14 cellular contexts compared by ENCODE assay signal in the genomic region with DNA sequence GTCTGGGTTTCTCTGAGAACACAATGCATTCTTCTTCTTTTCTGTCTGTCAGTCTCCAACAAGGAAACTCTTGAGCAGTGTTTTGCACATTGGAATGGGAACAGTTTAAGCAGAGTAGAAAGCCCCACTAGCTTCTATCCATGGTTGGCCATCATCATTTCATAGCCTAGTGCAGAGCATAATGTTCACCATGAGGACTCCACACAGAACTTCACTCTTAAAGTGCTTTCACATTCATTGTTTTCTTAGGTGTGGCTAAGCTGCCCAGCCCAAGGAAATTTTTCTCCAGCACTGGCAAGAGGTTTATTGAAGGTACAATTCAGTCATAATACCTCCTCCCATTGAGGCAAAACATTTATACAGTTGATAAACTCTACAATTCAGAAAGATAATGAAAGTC.
DNase-seq lines count a peak whose midpoint lies in the region; ATAC-seq and TF ChIP-seq lines count a peak whose summit lies in the region.
"Had no signal": no experiment of that assay in that cellular context is flagged by ENCODE, and none has a peak within 500 bp of the region (broad histone marks: within the 10 kb centered on the region; RNA-seq: fewer than 3 reads in every experiment).

No MANE protein-coding gene starts in this region.

- peak overlapping the region; percentile 52 for H3K27ac ChIP-seq in 22Rv1
- no peak overlapping the region for H3K27ac ChIP-seq in lower lobe of right lung
- no peak overlapping the region for H3K27ac ChIP-seq in GM23248

- no peaks in the 10 kb centered on the region for H4K20me1 ChIP-seq in GM23248 (ENCODE audit: insufficient read depth)

- DNase-seq in ELF-1 (ENCODE audit: low read depth, low spot score), result peak; percentile 10
- DNase-seq in fibroblast of pulmonary artery (ENCODE audit: low read depth), result peak; percentile 1
- no peak for DNase-seq in sciatic nerve (ENCODE audit: low spot score)
- DNase-seq in kidney glomerular epithelial cell (lab: John Stamatoyannopoulos, UW), result no peak
- no peak for DNase-seq in lower lobe of right lung
- DNase-seq in GM23248, result no peak
- DNase-seq in EL, result no peak
- DNase-seq: C1 segment of cervical spinal cord; CD4-positive, alpha-beta memory T cell; DMS79; GF-D8; HCEC 1CT had no signal

- no peak overlapping the region for H3K4me3 ChIP-seq in fibroblast of pulmonary artery (replicated peaks; ENCODE audit: low read depth, low read length)
- no peak overlapping the region for H3K4me3 ChIP-seq in lower lobe of right lung
- H3K4me3 ChIP-seq in GM23248, result no peak overlapping the region

- intact Hi-C loops in sciatic nerve (cut with DNase I), result no loop called here
- intact Hi-C loops in lower lobe of right lung (cut with DNase I), result no loop called here

- H3K9me3 ChIP-seq in lower lobe of right lung (no peaks in the 10 kb centered on the region), GM23248 (ENCODE audit: low read depth) (no peaks in the 10 kb centered on the region)

- in situ Hi-C loops in GM23248 (cut with MboI), result no loop called here

- H3K36me3 ChIP-seq in lower lobe of right lung (no peaks in the 10 kb centered on the region), GM23248 (ENCODE audit: low read depth) (no peaks in the 10 kb centered on the region)

- no peaks in the 10 kb centered on the region for H3F3A ChIP-seq in GM23248 (ENCODE audit: insufficient read depth)

- H3K9ac ChIP-seq in GM23248, result no peak overlapping the region

- no peaks in the 10 kb centered on the region for H3K79me2 ChIP-seq in GM23248 (ENCODE audit: insufficient read depth)

- H2AFZ ChIP-seq in GM23248, result no peak overlapping the region

- peaks cover 11% of the 10 kb centered on the region for H3K4me1 ChIP-seq in lower lobe of right lung
- H3K4me1 ChIP-seq in GM23248 (ENCODE audit: insufficient read depth), result no peaks in the 10 kb centered on the region

- peak; percentile 39 for ATAC-seq in sciatic nerve
- no peak for ATAC-seq in lower lobe of right lung
- ATAC-seq: HepG2 had no signal

- H3K4me2 ChIP-seq in GM23248 (ENCODE audit: unreplicated experiment), result no peak overlapping the region

- TF ChIP-seq CTCF in 22Rv1 (IDR thresholded peaks at IDR 0.05) (no peak), fibroblast of pulmonary artery (IDR thresholded peaks at IDR 0.05; ENCODE audit: low read length, missing control alignments) (no peak), lower lobe of right lung (IDR thresholded peaks at IDR 0.05) (no peak)

- H3K27me3 ChIP-seq in lower lobe of right lung (ENCODE audit: low read depth) (no peaks in the 10 kb centered on the region), GM23248 (replicated peaks; ENCODE audit: insufficient read depth) (no peaks in the 10 kb centered on the region)

- 0 out of 2 replicates have a peak, but pooled peaks cover 5% of the 10 kb centered on the region for H3K9me2 ChIP-seq in GM23248 (ENCODE audit: insufficient read depth)

Comparison
In these comparisons a context has a peak if more than half of its experiments do, and no peak if none do; other contexts are left out.
1. DNase-seq: peak in ELF-1 (single experiment) and fibroblast of pulmonary artery (single experiment); none in sciatic nerve (single experiment), kidney glomerular epithelial cell (single experiment), lower lobe of right lung (single experiment), GM23248 (single experiment) and EL (single experiment).